9 cellular contexts compared by ENCODE assay signal in genomic region chr2:37654419-37654818, GRCh38. TPM values are rescaled to one million over a fixed set of nuclear protein-coding genes. Genes with fewer than 3 reads are reported as not detected.
DNase-seq lines count a peak whose midpoint lies in the region; ATAC-seq and TF ChIP-seq lines count a peak whose summit lies in the region.
"Had no signal": no experiment of that assay in that cellular context is flagged by ENCODE, and none has a peak within 500 bp of the region (broad histone marks: within the 10 kb centered on the region; RNA-seq: fewer than 3 reads in every experiment).

No MANE protein-coding gene starts in this region.

- H3K4me3 Mint-ChIP-seq in naive thymus-derived CD4-positive, alpha-beta T cell = peak overlapping the region in 6 of 10 donors; percentile 32 to 66 (median 58)
- H3K4me3 Mint-ChIP-seq in T-helper 2 cell treated with Interferon-gamma antibody and Interleukin-4, amounts not matched to agents 5 μg/mL and 100 μg/mL, for 36 hours = no peak overlapping the region

- 0 out of 2 replicates have a peak overlapping the region, but pooled peaks have one; percentile 8 for H3K4me3 ChIP-seq in BLaER1
- H3K4me3 ChIP-seq in HUES6 (ENCODE audit: low read depth, low read length) = peak overlapping the region; percentile 41
- no peak overlapping the region for H3K4me3 ChIP-seq in colonic mucosa
- no peak overlapping the region for H3K4me3 ChIP-seq in naive thymus-derived CD4-positive, alpha-beta T cell (ENCODE audit: low read length)
- H3K4me3 ChIP-seq: SK-N-MC had no signal

- peaks cover 0 to 25% (median 8%) of the 10 kb centered on the region in 5 donors for H3K36me3 Mint-ChIP-seq in naive thymus-derived CD4-positive, alpha-beta T cell
- peaks cover 22% of the 10 kb centered on the region for H3K36me3 Mint-ChIP-seq in T-helper 2 cell treated with Interferon-gamma antibody and Interleukin-4, amounts not matched to agents 5 μg/mL and 100 μg/mL, for 36 hours (ENCODE audit: low read depth)

- H3K27ac Mint-ChIP-seq in naive thymus-derived CD4-positive, alpha-beta T cell = peak overlapping the region in 6 of 9 donors; percentile 54 to 86 (median 65)
- H3K27ac Mint-ChIP-seq in T-helper 2 cell treated with Interferon-gamma antibody and Interleukin-4, amounts not matched to agents 5 μg/mL and 100 μg/mL, for 36 hours = no peak overlapping the region

- intact Hi-C loops in colonic mucosa (cut with DNase I) = no loop called here
- intact Hi-C loops in naive thymus-derived CD4-positive, alpha-beta T cell (cut with micrococcal nuclease) = no loop called here

- H3K9ac ChIP-seq in BLaER1 = no peak overlapping the region
- peak overlapping the region; percentile 33 for H3K9ac ChIP-seq in HUES6 (ENCODE audit: low read length)
- H3K9ac ChIP-seq in colonic mucosa (ENCODE audit: low read depth in 2 of 2, low read length in 2 of 2) = peak overlapping the region in 1 of 2 donors; percentile 21

- POLR2A ChIA-PET in naive thymus-derived CD4-positive, alpha-beta T cell (lab: Charles Lee) = interaction anchor here (0.9 to 1.0 kb wide), 2 partner anchors 29 to 72 kb away, joined by 3 to 4 read pairs; no protein-coding TSS in a partner anchor

- H3K27me3 Mint-ChIP-seq in naive thymus-derived CD4-positive, alpha-beta T cell = no peaks in the 10 kb centered on the region
- no peaks in the 10 kb centered on the region for H3K27me3 Mint-ChIP-seq in T-helper 2 cell treated with Interferon-gamma antibody and Interleukin-4, amounts not matched to agents 5 μg/mL and 100 μg/mL, for 36 hours (ENCODE audit: low read depth)

- CTCF ChIA-PET in naive thymus-derived CD4-positive, alpha-beta T cell (lab: Charles Lee) = interaction anchor here (0.6 to 1.0 kb wide), 3 partner anchors 10 to 16 kb away, joined by 3 read pairs; no protein-coding TSS in a partner anchor

- H3K36me3 ChIP-seq in BLaER1 (no peaks in the 10 kb centered on the region; the same call in 1 of the 2 replicates), HUES6 (ENCODE audit: control insufficient read depth, insufficient read depth, low read length) (no peaks in the 10 kb centered on the region; the same call in 1 of the 2 replicates), colonic mucosa (no peaks in the 10 kb centered on the region)
- H3K36me3 ChIP-seq in naive thymus-derived CD4-positive, alpha-beta T cell (ENCODE audit: control insufficient read depth in 2 of 3, insufficient read depth in 3 of 3, low read length in 3 of 3) = no peaks in the 10 kb centered on the region

- peaks cover 13% of the 10 kb centered on the region; the same call in 1 of the 2 replicates for H4K20me1 ChIP-seq in BLaER1

- ATAC-seq in naive thymus-derived CD4-positive, alpha-beta T cell = no peak
- no peak for ATAC-seq in HG03095 (IDR thresholded peaks at IDR 0.05; ENCODE audit: unreplicated experiment)
- no peak for ATAC-seq in HG02981 (IDR thresholded peaks at IDR 0.05; ENCODE audit: unreplicated experiment)
- no peak for ATAC-seq in HG03039 (IDR thresholded peaks at IDR 0.05; ENCODE audit: unreplicated experiment)

- no peak for TF ChIP-seq CTCF in colonic mucosa (IDR thresholded peaks at IDR 0.05)

- H3K27ac ChIP-seq in BLaER1 = peak overlapping the region; percentile 33; the same call in 1 of the 2 replicates
- no peak overlapping the region; the same call in 1 of the 2 replicates for H3K27ac ChIP-seq in HUES6 (ENCODE audit: low read depth, low read length)
- peak overlapping the region; percentile 31 for H3K27ac ChIP-seq in colonic mucosa
- no peak overlapping the region for H3K27ac ChIP-seq in naive thymus-derived CD4-positive, alpha-beta T cell (ENCODE audit: low read depth, low read length)
- H3K27ac ChIP-seq: SK-N-MC had no signal

- peak overlapping the region; percentile 86 for H3K4me2 ChIP-seq in BLaER1

- no peaks in the 10 kb centered on the region for H3K27me3 ChIP-seq in BLaER1
- H3K27me3 ChIP-seq in HUES6 (ENCODE audit: control insufficient read depth, insufficient read depth, low read length) = peaks cover 5% of the 10 kb centered on the region; the same call in 1 of the 2 replicates
- no peaks in the 10 kb centered on the region for H3K27me3 ChIP-seq in colonic mucosa
- no peaks in the 10 kb centered on the region for H3K27me3 ChIP-seq in naive thymus-derived CD4-positive, alpha-beta T cell (ENCODE audit: control insufficient read depth in 2 of 2, insufficient read depth in 2 of 2, low read length in 2 of 2)

- H3K9me3 ChIP-seq in BLaER1 (no peaks in the 10 kb centered on the region), HUES6 (ENCODE audit: control insufficient read depth, insufficient read depth, low read depth, low read length) (no peaks in the 10 kb centered on the region), colonic mucosa (no peaks in the 10 kb centered on the region)
- no peaks in the 10 kb centered on the region for H3K9me3 ChIP-seq in naive thymus-derived CD4-positive, alpha-beta T cell (ENCODE audit: control insufficient read depth in 2 of 3, low read length in 3 of 3)

- DNase-seq in colonic mucosa = no peak
- no peak for DNase-seq in naive thymus-derived CD4-positive, alpha-beta T cell
- no peak for DNase-seq in T-helper 2 cell treated with Interferon-gamma antibody and Interleukin-4, amounts not matched to agents 5 μg/mL and 100 μg/mL, for 36 hours (ENCODE audit: low spot score)

- H3K9me3 Mint-ChIP-seq in naive thymus-derived CD4-positive, alpha-beta T cell = peaks cover 0 to 4% (median 0%) of the 10 kb centered on the region in 11 donors
- no peaks in the 10 kb centered on the region for H3K9me3 Mint-ChIP-seq in T-helper 2 cell treated with Interferon-gamma antibody and Interleukin-4, amounts not matched to agents 5 μg/mL and 100 μg/mL, for 36 hours

- peaks cover 73% of the 10 kb centered on the region for H3K4me1 ChIP-seq in BLaER1
- H3K4me1 ChIP-seq in HUES6 (ENCODE audit: control insufficient read depth, insufficient read depth, low read length) = peaks cover 76% of the 10 kb centered on the region
- H3K4me1 ChIP-seq in colonic mucosa = no peaks in the 10 kb centered on the region
- H3K4me1 ChIP-seq in naive thymus-derived CD4-positive, alpha-beta T cell (ENCODE audit: control insufficient read depth in 2 of 2, insufficient read depth in 2 of 2, low read length in 2 of 2) = peaks cover 47 to 87% of the 10 kb centered on the region in 2 donors

- H3K4me1 Mint-ChIP-seq in naive thymus-derived CD4-positive, alpha-beta T cell = peaks cover 59 to 97% (median 88%) of the 10 kb centered on the region in 7 donors
- peaks cover 60% of the 10 kb centered on the region for H3K4me1 Mint-ChIP-seq in T-helper 2 cell treated with Interferon-gamma antibody and Interleukin-4, amounts not matched to agents 5 μg/mL and 100 μg/mL, for 36 hours (ENCODE audit: low read depth)

RNA-seq across cellular contexts. Expression of gene CDC42EP3, which starts 17.0 kb away (rescaled TPM):
- total RNA-seq in colonic mucosa = 10 to 100 TPM in 1 of 2 donors, 1 to 10 TPM in 1; 7.2 to 37.3 TPM
- 10 to 100 TPM; 15.9 to 96.3 (median 17.7) TPM for total RNA-seq in naive thymus-derived CD4-positive, alpha-beta T cell
- polyA plus RNA-seq in naive thymus-derived CD4-positive, alpha-beta T cell = 10 to 100 TPM; 26.7 to 29.2 TPM

Comparison
In these comparisons a context has a peak if more than half of its experiments do, and no peak if none do; other contexts are left out.
1. H3K27ac ChIP-seq: peak in BLaER1 (single experiment) and colonic mucosa (single experiment); none in HUES6 (single experiment) and naive thymus-derived CD4-positive, alpha-beta T cell (single experiment).
2. H3K4me3 ChIP-seq: peak in BLaER1 (single experiment) and HUES6 (single experiment); none in colonic mucosa (single experiment) and naive thymus-derived CD4-positive, alpha-beta T cell (single experiment).